Comparison of ENCODE assay signal across 9 cellular contexts in the genomic region with DNA sequence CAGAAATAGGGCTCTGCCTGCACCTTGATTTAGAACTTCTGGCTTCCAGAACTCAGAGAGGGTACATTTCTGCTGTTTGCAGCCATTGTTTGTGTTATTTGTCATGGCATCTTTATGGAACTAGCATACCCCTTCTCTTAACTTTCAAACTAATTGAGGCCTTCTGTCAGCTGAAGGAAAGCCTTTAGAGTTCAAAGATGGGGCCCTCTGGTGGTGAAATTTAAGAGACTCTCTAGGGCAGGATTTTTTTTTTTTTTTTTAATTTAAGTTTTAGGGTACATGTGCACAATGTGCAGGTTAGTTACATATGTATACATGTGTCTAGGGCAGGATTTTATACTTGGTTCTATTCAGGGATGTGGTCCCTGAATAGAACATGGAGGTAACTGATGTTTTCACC.
DNase-seq lines count a peak whose midpoint lies in the region; ATAC-seq and TF ChIP-seq lines count a peak whose summit lies in the region.
"Had no signal": no experiment of that assay in that cellular context is flagged by ENCODE, and none has a peak within 500 bp of the region (broad histone marks: within the 10 kb centered on the region; RNA-seq: fewer than 3 reads in every experiment).

No MANE protein-coding gene starts in this region.

- no peaks in the 10 kb centered on the region for H3K36me3 Mint-ChIP-seq in CD14-positive monocyte

- H3K4me1 Mint-ChIP-seq in CD14-positive monocyte: no peaks in the 10 kb centered on the region
- H3K4me1 Mint-ChIP-seq: T-helper 17 cell had no signal

- no peak overlapping the region for H3K27ac Mint-ChIP-seq in CD14-positive monocyte
- H3K27ac Mint-ChIP-seq: T-helper 17 cell had no signal

- H3K4me3 Mint-ChIP-seq in CD14-positive monocyte: no peak overlapping the region
- H3K4me3 Mint-ChIP-seq: T-helper 17 cell had no signal

- intact Hi-C loops in CD14-positive monocyte (cut with micrococcal nuclease): no loop called here

- no peaks in the 10 kb centered on the region for H3K27me3 Mint-ChIP-seq in CD14-positive monocyte (ENCODE audit: low read depth in 3 of 3)
- H3K27me3 Mint-ChIP-seq: T-helper 17 cell had no signal

- peaks cover 0 to 5% (median 2%) of the 10 kb centered on the region in 7 donors for H3K9me3 Mint-ChIP-seq in CD14-positive monocyte

- DNase-seq in CD14-positive monocyte (ENCODE audit: low spot score) (no peak), GM19238 (ENCODE audit: insufficient read length, low spot score) (peak; percentile 5), NCI-H460 (ENCODE audit: extremely low read depth, low read depth) (peak; percentile 17), fibroblast of mammary gland (ENCODE audit: low read depth) (peak; percentile 1), amniotic stem cell (lab: John Stamatoyannopoulos, UW) (no peak), T-helper 9 cell (no peak)
- DNase-seq: T-helper 17 cell had no signal

- peak; percentile 33 for TF ChIP-seq CTCF in CD14-positive monocyte (IDR thresholded peaks at IDR 0.05)
- peak; percentile 6 for TF ChIP-seq CTCF in fibroblast of mammary gland (conservative IDR thresholded peaks at IDR 0.05; ENCODE audit: control insufficient read depth, insufficient read depth, low read depth, low read length)

- ATAC-seq in HG02588 (IDR thresholded peaks at IDR 0.05; ENCODE audit: unreplicated experiment) (no peak), HG02763 (IDR thresholded peaks at IDR 0.05; ENCODE audit: unreplicated experiment) (no peak)
- ATAC-seq: T-helper 17 cell had no signal

- no peak overlapping the region for H3K4me3 ChIP-seq in fibroblast of mammary gland (ENCODE audit: control insufficient read depth, low read depth, low read length)

Comparison
In these comparisons a context has a peak if more than half of its experiments do, and no peak if none do; other contexts are left out.
1. DNase-seq: peak in GM19238 (single experiment), NCI-H460 (single experiment) and fibroblast of mammary gland (single experiment); none in CD14-positive monocyte (single experiment), amniotic stem cell (single experiment) and T-helper 9 cell (single experiment).